In genomic region chr6:40630046-40630445, GRCh38 we compare ENCODE assay signal across 1 cellular context.
TF ChIP-seq lines count a peak whose summit lies in the region.

No MANE protein-coding gene starts in this region.

TF ChIP-seq in SK-N-SH treated with all-trans-retinoic acid at 6 μM for 48 hours, 23 proteins besides CTCF, POLR2A, EP300 and RAD21 (continued from another document):
- no peak for TF ChIP-seq POU6F1 (CRISPR knock-in tag; IDR thresholded peaks at IDR 0.05; ENCODE audit: borderline replicate concordance, low read depth)
- no peak for TF ChIP-seq ZNF70 (CRISPR knock-in tag; IDR thresholded peaks at IDR 0.05)
- TF ChIP-seq OSR1 (CRISPR knock-in tag; IDR thresholded peaks at IDR 0.05), result no peak
- TF ChIP-seq PPARA (CRISPR knock-in tag; IDR thresholded peaks at IDR 0.05; ENCODE audit: borderline replicate concordance), result no peak
- TF ChIP-seq GLIS3 (CRISPR knock-in tag; IDR thresholded peaks at IDR 0.05), result no peak
- TF ChIP-seq ZNF8 (CRISPR knock-in tag; IDR thresholded peaks at IDR 0.05), result no peak
- TF ChIP-seq ISL1 (CRISPR knock-in tag; IDR thresholded peaks at IDR 0.05), result no peak
- no peak for TF ChIP-seq CSDC2 (CRISPR knock-in tag; IDR thresholded peaks at IDR 0.05)
- TF ChIP-seq CREB5 (CRISPR knock-in tag; IDR thresholded peaks at IDR 0.05; ENCODE audit: low read depth), result no peak
TF ChIP-seq in SK-N-SH treated with all-trans-retinoic acid at 6 μM for 48 hours: peak in this region for 0.
